In the genomic region with DNA sequence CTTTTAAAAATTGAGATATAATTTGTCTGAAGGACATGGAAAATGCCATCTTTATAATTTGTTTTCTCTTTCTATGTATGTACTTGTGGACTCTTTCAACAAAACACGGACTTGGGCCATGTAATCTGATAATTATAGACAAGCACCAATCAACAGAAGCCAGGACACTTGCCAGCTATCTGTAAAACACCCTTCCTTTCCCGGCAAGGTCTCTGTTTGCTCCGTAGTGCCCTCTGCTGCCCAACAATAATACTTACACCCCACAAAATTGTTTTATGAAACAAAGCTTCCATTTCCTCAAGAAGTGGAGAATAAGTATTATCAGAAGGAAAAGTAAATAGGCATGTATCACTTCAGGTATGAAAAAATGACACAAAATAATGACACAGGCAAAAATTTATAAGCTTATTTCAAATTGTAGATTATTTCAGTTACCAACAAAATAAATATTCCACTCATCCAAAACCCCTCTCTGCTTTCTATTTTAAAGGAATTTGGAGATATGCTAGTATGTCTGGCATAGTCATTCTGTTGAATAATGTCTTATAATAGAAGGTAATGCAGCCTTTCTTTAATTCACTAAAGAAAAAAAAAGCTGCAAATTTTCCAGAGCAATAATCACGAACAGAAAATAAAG, we compare ENCODE assay signal across 8 cellular contexts. TPM values are rescaled to one million over a fixed set of nuclear protein-coding genes. Genes with fewer than 3 reads are reported as not detected.
A peak's percentile ranks its signal among the peaks of the same experiment; 100 is the strongest.
DNase-seq lines count a peak whose midpoint lies in the region; ATAC-seq and TF ChIP-seq lines count a peak whose summit lies in the region.

No MANE protein-coding gene starts in this region.

- H3K36me3 ChIP-seq in ascending aorta = no peaks in the 10 kb centered on the region

- H3K4me3 ChIP-seq in HFF-Myc (replicated peaks; ENCODE audit: low read depth, low read length) (no peak overlapping the region), ascending aorta (no peak overlapping the region)

- intact Hi-C loops in ascending aorta (cut with DNase I) = no loop called here

- TF ChIP-seq CTCF in HFF-Myc (IDR thresholded peaks at IDR 0.05; ENCODE audit: low read depth, low read length, missing control alignments) = peak; percentile 61
- TF ChIP-seq CTCF in ascending aorta (IDR thresholded peaks at IDR 0.05) = peak; percentile 25 to 60 (median 50)

- no peaks in the 10 kb centered on the region for H3K9me3 ChIP-seq in ascending aorta

- no peak for ATAC-seq in HG02852 (IDR thresholded peaks at IDR 0.05; ENCODE audit: unreplicated experiment)

- H3K27me3 ChIP-seq in ascending aorta = no peaks in the 10 kb centered on the region

- DNase-seq in EL (peak; percentile 67), HFF-Myc (ENCODE audit: extremely low read depth, low read depth) (no peak), NCI-H187 treated with DMSO at 0.1 percent for 48 hours (lab: John Stamatoyannopoulos, UW) (peak; percentile 11), T-helper 2 cell (peak in 4 of 5 experiments; percentile 15 to 74 (median 38)), ascending aorta (ENCODE audit: low spot score in 2 of 2) (no peak), iPS DF 4.7 (ENCODE audit: extremely low read depth, low spot score) (peak; percentile 22)
- DNase-seq in stimulated activated CD4-positive, alpha-beta T cell treated with anti-CD3 and anti-CD28 coated beads, Interleukin-15, amount 100 ng/mL, for 24 hours = peak; percentile 70

- H3K27ac ChIP-seq in ascending aorta = no peak overlapping the region

- no peaks in the 10 kb centered on the region for H3K4me1 ChIP-seq in ascending aorta

RNA-seq across cellular contexts. Expression of gene MYH15, which starts 32.8 kb away (rescaled TPM):
- total RNA-seq in ascending aorta = not detected

Comparison
In these comparisons a context has a peak if more than half of its experiments do, and no peak if none do; other contexts are left out.
1. DNase-seq: peak in EL (single experiment), NCI-H187 treated with DMSO at 0.1 percent for 48 hours (single experiment), T-helper 2 cell (4 of 5), iPS DF 4.7 (single experiment) and stimulated activated CD4-positive, alpha-beta T cell treated with anti-CD3 and anti-CD28 coated beads, Interleukin-15, amount 100 ng/mL, for 24 hours (single experiment); none in HFF-Myc (single experiment) and ascending aorta (0 of 2).